8 cellular contexts compared by ENCODE assay signal in the genomic region with DNA sequence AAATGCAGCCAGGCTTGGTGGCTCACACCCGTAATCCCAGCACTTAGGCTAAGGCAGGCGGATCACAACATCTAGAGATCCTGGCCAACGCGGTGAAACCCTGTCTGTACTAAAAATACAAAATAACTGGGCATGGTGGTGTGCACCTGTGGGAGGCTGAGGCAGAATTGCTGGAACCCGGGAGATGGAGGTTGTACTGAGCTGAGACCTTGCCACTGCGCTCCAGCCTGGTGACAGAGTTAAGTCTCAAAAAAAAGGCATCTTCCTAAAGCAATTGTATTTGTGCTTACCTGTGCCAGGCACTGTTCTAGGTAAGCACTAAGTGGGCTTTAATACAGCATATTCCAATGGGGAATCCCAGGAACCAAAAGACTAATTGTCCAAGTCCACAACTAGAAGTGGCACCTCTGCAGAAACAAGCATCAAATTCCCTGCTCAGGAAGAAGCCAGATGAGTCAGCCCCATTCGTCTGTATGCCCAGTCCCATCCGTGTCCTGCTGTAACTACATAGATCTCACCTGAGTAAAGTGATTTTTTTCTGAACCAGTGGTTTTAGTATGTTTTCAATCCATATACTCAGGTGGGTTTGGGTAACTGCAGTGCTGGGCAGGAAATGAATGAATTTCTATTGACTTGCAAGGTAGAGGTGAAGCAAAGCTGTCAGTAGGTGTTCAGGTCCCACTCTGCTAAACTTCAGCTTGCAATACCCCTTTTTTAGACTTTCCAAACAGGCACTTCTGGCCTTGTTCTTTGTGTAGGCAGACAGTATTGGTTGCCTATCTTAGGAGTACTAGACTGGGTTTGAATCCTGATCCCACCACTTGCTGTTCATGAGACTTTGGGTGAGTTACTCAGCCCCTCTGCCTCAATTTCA. TPM values are rescaled to one million over a fixed set of nuclear protein-coding genes. Genes with fewer than 3 reads are reported as not detected.
DNase-seq lines count a peak whose midpoint lies in the region; ATAC-seq lines count a peak whose summit lies in the region.

No MANE protein-coding gene starts in this region.

- DNase-seq in activated CD4-positive, alpha-beta T cell treated with anti-CD3 and anti-CD28 coated beads for 4 hours = peak; percentile 18 to 33
- no peak for DNase-seq in activated CD4-positive, alpha-beta T cell treated with anti-CD3 and anti-CD28 coated beads, Interleukin-2, amount 50 U/mL, for 4 hours
- DNase-seq in SK-N-MC (ENCODE audit: low read depth, low spot score) (no peak), inferior parietal cortex (ENCODE audit: extremely low spot score) (no peak), activated gamma-delta T cell treated with Interleukin-2 at 50 U/mL for 16 hours (no peak)

- H3K4me3 ChIP-seq in SK-N-MC = peak overlapping the region; percentile 89
- H3K4me3 ChIP-seq in duodenal mucosa (ENCODE audit: low read depth in 1 of 2, low read length in 2 of 2) = peak overlapping the region; percentile 6 to 87
- no peak overlapping the region for H3K4me3 ChIP-seq in skeletal muscle tissue (ENCODE audit: low read length in 3 of 3)

- ATAC-seq in GM21447 (IDR thresholded peaks at IDR 0.05; ENCODE audit: unreplicated experiment) = no peak

- H3K9me3 ChIP-seq in SK-N-MC (ENCODE audit: low read depth, low read length) (no peaks in the 10 kb centered on the region), duodenal mucosa (ENCODE audit: control insufficient read depth in 1 of 2, low read length in 2 of 2) (no peaks in the 10 kb centered on the region), skeletal muscle tissue (ENCODE audit: control insufficient read depth in 3 of 3, low read length in 3 of 3) (no peaks in the 10 kb centered on the region)

- H3K4me1 ChIP-seq in duodenal mucosa (ENCODE audit: control insufficient read depth in 1 of 2, insufficient read depth in 2 of 2, low read length in 2 of 2) (peaks cover 17 to 42% of the 10 kb centered on the region in 2 donors), skeletal muscle tissue (ENCODE audit: control insufficient read depth in 3 of 3, insufficient read depth in 3 of 3, low read length in 3 of 3) (peaks cover 29 to 49% (median 30%) of the 10 kb centered on the region in 3 donors)

- H3K36me3 ChIP-seq in SK-N-MC (ENCODE audit: insufficient read depth, low read length) (peaks cover 78% of the 10 kb centered on the region), duodenal mucosa (ENCODE audit: control insufficient read depth in 1 of 2, insufficient read depth in 2 of 2, low read length in 2 of 2) (peaks cover 38 to 61% of the 10 kb centered on the region in 2 donors), skeletal muscle tissue (ENCODE audit: control insufficient read depth in 3 of 3, insufficient read depth in 3 of 3, low read length in 3 of 3) (peaks cover 36 to 47% (median 38%) of the 10 kb centered on the region in 3 donors)

- H3K27ac ChIP-seq in SK-N-MC (peak overlapping the region; percentile 100), duodenal mucosa (ENCODE audit: low read depth, low read length) (no peak overlapping the region), skeletal muscle tissue (ENCODE audit: low read depth, low read length) (no peak overlapping the region)

- peak overlapping the region; percentile 100 for H3K9ac ChIP-seq in SK-N-MC (ENCODE audit: insufficient read length)
- peak overlapping the region; percentile 52 to 83 for H3K9ac ChIP-seq in duodenal mucosa (ENCODE audit: low read depth in 1 of 2, low read length in 2 of 2)
- H3K9ac ChIP-seq in skeletal muscle tissue (ENCODE audit: low read depth in 1 of 3, low read length in 3 of 3) = peak overlapping the region; percentile 7 to 45 (median 42)

- H3K27me3 ChIP-seq in duodenal mucosa (ENCODE audit: control insufficient read depth in 1 of 2, insufficient read depth in 2 of 2, low read length in 2 of 2) (no peaks in the 10 kb centered on the region), skeletal muscle tissue (ENCODE audit: control insufficient read depth in 3 of 3, insufficient read depth in 3 of 3, low read length in 3 of 3) (no peaks in the 10 kb centered on the region)

RNA-seq across cellular contexts. Expression of gene RCC1, which starts 4.7 kb away (rescaled TPM):
- 21.9 TPM for total RNA-seq in skeletal muscle tissue

RNA-seq across cellular contexts. Expression of gene TRNAU1AP, which starts 42.3 kb away (rescaled TPM):
- total RNA-seq in skeletal muscle tissue = 15.1 TPM

Comparison
In these comparisons a context has a peak if more than half of its experiments do, and no peak if none do; other contexts are left out.
1. DNase-seq: peak in activated CD4-positive, alpha-beta T cell treated with anti-CD3 and anti-CD28 coated beads for 4 hours (2 of 2); none in activated CD4-positive, alpha-beta T cell treated with anti-CD3 and anti-CD28 coated beads, Interleukin-2, amount 50 U/mL, for 4 hours (0 of 2), SK-N-MC (single experiment), inferior parietal cortex (single experiment) and activated gamma-delta T cell treated with Interleukin-2 at 50 U/mL for 16 hours (single experiment).
2. H3K4me3 ChIP-seq: peak in SK-N-MC (single experiment) and duodenal mucosa (2 of 2); none in skeletal muscle tissue (0 of 3).
3. H3K9ac ChIP-seq: peak in every context shown above with its lines; median percentile 100 in SK-N-MC; 68 in duodenal mucosa; 42 in skeletal muscle tissue.